Comparison of ENCODE assay signal across 20 cellular contexts in the genomic region with DNA sequence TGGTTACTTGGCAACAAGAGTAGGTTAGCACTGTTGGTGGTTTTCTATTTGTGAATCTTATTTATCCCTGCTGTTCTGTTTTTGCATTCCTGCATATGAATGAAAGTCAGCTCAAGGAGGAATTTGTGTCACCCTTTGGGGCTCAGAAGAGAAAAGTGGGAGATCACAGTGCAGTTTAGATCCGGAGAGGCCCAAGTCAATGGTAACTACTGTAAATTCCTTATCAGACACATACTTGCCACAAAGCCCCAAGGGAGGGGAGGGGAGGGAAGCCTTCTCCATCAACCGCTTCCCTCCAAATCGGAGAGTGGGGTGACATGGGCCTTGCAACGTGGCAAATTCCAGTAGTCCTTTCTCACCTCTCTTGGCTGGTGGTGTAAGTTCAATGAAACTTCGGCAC. TPM values are rescaled to one million over a fixed set of nuclear protein-coding genes. Genes with fewer than 3 reads are reported as not detected.
A peak's percentile ranks its signal among the peaks of the same experiment; 100 is the strongest.
DNase-seq lines count a peak whose midpoint lies in the region; ATAC-seq, FAIRE-seq and TF ChIP-seq lines count a peak whose summit lies in the region.
"Had no signal": no experiment of that assay in that cellular context is flagged by ENCODE, and none has a peak within 500 bp of the region (broad histone marks: within the 10 kb centered on the region; RNA-seq: fewer than 3 reads in every experiment).

No MANE protein-coding gene starts in this region.

- peak overlapping the region; percentile 100 for H2BK12ac ChIP-seq in H1 (ENCODE audit: low read depth, low read length)

- no peak overlapping the region for H3K27ac Mint-ChIP-seq in stimulated activated naive B cell treated with anti-CD40 and anti-IgM and Interleukin-4, amounts not matched to agents 10 μg/mL and 1 μg/mL and 100 μg/mL, for 72 hours
- H3K27ac Mint-ChIP-seq: CD14-positive monocyte had no signal

- peak overlapping the region; percentile 75 for H4K91ac ChIP-seq in H1 (replicated peaks; ENCODE audit: insufficient read length, low read length)

- peak overlapping the region; percentile 66 for H4K5ac ChIP-seq in H1 (ENCODE audit: insufficient read length, low read depth, low read length)

- H3K18ac ChIP-seq in H1 (ENCODE audit: extremely low read depth, low read length) = peak overlapping the region; percentile 96

- peak; percentile 97 for FAIRE-seq in H1 (lab: Jason Lieb, UNC)

- ATAC-seq in stimulated activated naive B cell treated with anti-CD40 and anti-IgM and Interleukin-4, amounts not matched to agents 10 μg/mL and 1 μg/mL and 100 μg/mL, for 72 hours (replicated peaks) = no peak
- ATAC-seq: SK-N-SH treated with all-trans-retinoic acid at 6 μM for 48 hours had no signal

- TF ChIP-seq RAD21 in H1 (IDR thresholded peaks at IDR 0.05 in 1 of 2, conservative IDR thresholded peaks at IDR 0.05 in 1 of 2; ENCODE audit: low read depth in 2 of 2, low read length in 2 of 2) = peak in 1 of 2 experiments; percentile 3; a peak in 1 of 4 replicates

- no peak overlapping the region for H3K14ac ChIP-seq in H1 (ENCODE audit: insufficient read length)

- no peaks in the 10 kb centered on the region for H3K9me3 Mint-ChIP-seq in stimulated activated naive B cell treated with anti-CD40 and anti-IgM and Interleukin-4, amounts not matched to agents 10 μg/mL and 1 μg/mL and 100 μg/mL, for 72 hours

- peaks cover 0 to 4% of the 10 kb centered on the region in 2 donors for H3K27me3 Mint-ChIP-seq in stimulated activated naive B cell treated with anti-CD40 and anti-IgM and Interleukin-4, amounts not matched to agents 10 μg/mL and 1 μg/mL and 100 μg/mL, for 72 hours

- no peak overlapping the region for H3K4me3 Mint-ChIP-seq in stimulated activated naive B cell treated with anti-CD40 and anti-IgM and Interleukin-4, amounts not matched to agents 10 μg/mL and 1 μg/mL and 100 μg/mL, for 72 hours
- H3K4me3 Mint-ChIP-seq: CD14-positive monocyte had no signal

- H3K23me2 ChIP-seq in H1 (ENCODE audit: low read depth, low read length) = no peaks in the 10 kb centered on the region; the same call in 1 of the 2 replicates

- no peak overlapping the region for H3K56ac ChIP-seq in H1 (replicated peaks; ENCODE audit: insufficient read length, low read depth, low read length)

- peak overlapping the region; percentile 98 for H2BK5ac ChIP-seq in H1 (ENCODE audit: low read depth, low read length)

- H2BK15ac ChIP-seq in H1 (ENCODE audit: low read length) = peak overlapping the region; percentile 98

- no peak overlapping the region for H3K23ac ChIP-seq in H1 (ENCODE audit: insufficient read length)

- H4K8ac ChIP-seq in H1 (ENCODE audit: extremely low read depth, insufficient read depth, low read length) = no peak overlapping the region

- H3K9me3 ChIP-seq in HUES6 (ENCODE audit: control insufficient read depth, insufficient read depth, low read depth, low read length) = no peaks in the 10 kb centered on the region
- H3K9me3 ChIP-seq in H1 (ENCODE audit: insufficient read depth in 2 of 2, low read depth in 1 of 2, low read length in 1 of 2) = no peaks in the 10 kb centered on the region
- H3K9me3 ChIP-seq in iPS-18a (ENCODE audit: control insufficient read depth, low read depth, low read length) = no peaks in the 10 kb centered on the region

- H3K4me3 ChIP-seq in HUES6 (ENCODE audit: low read depth, low read length) = no peak overlapping the region; the same call in 1 of the 2 replicates
- H3K4me3 ChIP-seq in H1 (ENCODE audit: extremely low read depth in 1 of 4, insufficient read depth in 2 of 4, low read depth in 3 of 4, low read length in 4 of 4) = peak overlapping the region in 3 of 4 experiments; percentile 10 to 44 (median 33); a peak in 6 of 8 replicates
- peak overlapping the region; percentile 29 for H3K4me3 ChIP-seq in iPS-18a (ENCODE audit: low read length)
- H3K4me3 ChIP-seq: GM23248 had no signal

- TF ChIP-seq POLR2A in H1 (IDR thresholded peaks at IDR 0.05; ENCODE audit: control extremely low read depth in 1 of 2, low read depth in 2 of 2, low read length in 2 of 2) = peak; percentile 22 to 67

- 9% methylated on average over 5 of the region's 5 CpGs; no CpG with 5 or more reads in 1 of the 2 experiments for WGBS in H1 (ENCODE audit: extremely low coverage in 1 of 2, insufficient coverage in 1 of 2, insufficient read length in 1 of 2, insufficient replicate concordance in 2 of 2, low coverage in 1 of 2, low lambda C conversion rate in 2 of 2, missing lambda C conversion rate in 1 of 2), 2 experiments

- H3K36me3 ChIP-seq in HUES6 (ENCODE audit: control insufficient read depth, insufficient read depth, low read length) = peaks cover 6% of the 10 kb centered on the region
- peaks cover 0 to 6% (median 1%) of the 10 kb centered on the region in 4 experiments; a peak in 3 of 8 replicates for H3K36me3 ChIP-seq in H1 (ENCODE audit: control insufficient read depth in 2 of 4, insufficient read depth in 4 of 4, low read length in 3 of 4)
- no peaks in the 10 kb centered on the region for H3K36me3 ChIP-seq in iPS-18a (ENCODE audit: control insufficient read depth, low read depth, low read length)

- no peaks in the 10 kb centered on the region for H3K79me2 ChIP-seq in H1 (ENCODE audit: control insufficient read depth in 1 of 2, insufficient read depth in 2 of 2, low read length in 2 of 2)

- H3K4me1 ChIP-seq in HUES6 (ENCODE audit: control insufficient read depth, insufficient read depth, low read length) (peaks cover 42% of the 10 kb centered on the region), H1 (replicated peaks in 1 of 4; ENCODE audit: control insufficient read depth in 3 of 4, insufficient read depth in 4 of 4, low read length in 3 of 4) (peaks cover 20 to 31% (median 26%) of the 10 kb centered on the region in 4 experiments), iPS-18a (ENCODE audit: control insufficient read depth, low read depth, low read length) (peaks cover 34% of the 10 kb centered on the region)

- H3K27ac ChIP-seq in HUES6 (ENCODE audit: low read depth, low read length) (peak overlapping the region; percentile 67), H1 (ENCODE audit: low read depth, low read length) (peak overlapping the region; percentile 93), iPS-18a (ENCODE audit: low read length) (peak overlapping the region; percentile 43)
- H3K27ac ChIP-seq: GM23248 had no signal

- H3K4me2 ChIP-seq in H1 (ENCODE audit: insufficient read depth in 1 of 2, low read depth in 2 of 2, low read length in 2 of 2) = peak overlapping the region; percentile 61 to 70

- H3K27me3 ChIP-seq in HUES6 (ENCODE audit: control insufficient read depth, insufficient read depth, low read length) (no peaks in the 10 kb centered on the region), H1 (replicated peaks in 1 of 4; ENCODE audit: control insufficient read depth in 3 of 4, extremely low read depth in 1 of 4, insufficient read depth in 3 of 4, low read length in 3 of 4) (no peaks in the 10 kb centered on the region), iPS-18a (ENCODE audit: control insufficient read depth, insufficient read depth, low read length) (no peaks in the 10 kb centered on the region)

- POLR2A ChIA-PET in H1 (lab: Charles Lee; ENCODE audit: partially characterized antibody) = interaction anchor here (0.6 to 4.9 kb wide), 22 partner anchors 9 to 234 kb away, joined by 3 to 44 read pairs (median 4); partner anchors contain the start of genes FAM234B and GSG1

- peak; percentile 39 to 65 for DNase-seq in H1 (ENCODE audit: low read depth in 1 of 2, low spot score in 2 of 2)
- no peak for DNase-seq in NCI-H1436 treated with DMSO at 0.1 percent for 48 hours (lab: John Stamatoyannopoulos, UW)
- no peak for DNase-seq in stimulated activated naive B cell treated with anti-CD40 and anti-IgM and Interleukin-4, amounts not matched to agents 10 μg/mL and 1 μg/mL and 100 μg/mL, for 72 hours
- no peak for DNase-seq in GDM1 (lab: John Stamatoyannopoulos, UW)
- no peak for DNase-seq in activated CD4-positive, alpha-beta T cell treated with anti-CD3 and anti-CD28 coated beads for 48 hours
- DNase-seq: ACHN; DMS79 treated with DMSO at 0.1 percent for 48 hours; GM23248; KG1; NCI-H1105 treated with DMSO at 0.1 percent for 48 hours; NCI-H1694 treated with DMSO at 0.1 percent for 48 hours; NCI-H510A; NCI-H748 treated with DMSO at 0.1 percent for 48 hours; NK-92 treated with Interleukin-12 subunit alpha and Interleukin-12 subunit beta, amount 100 ng/mL, for 24 hours; SHP77 had no signal

- peak overlapping the region; percentile 100 for H2BK20ac ChIP-seq in H1 (ENCODE audit: low read length)

- TF ChIP-seq CTCF in H1 (IDR thresholded peaks at IDR 0.05; ENCODE audit: control extremely low read depth in 1 of 3, insufficient read depth in 1 of 3, low read depth in 1 of 3, low read length in 3 of 3) = no peak

- CTCF ChIA-PET in H1 (lab: Charles Lee; ENCODE audit: partially characterized antibody) = interaction anchor here (0.7 to 5.7 kb wide), 14 partner anchors 9 to 172 kb away, joined by 3 to 39 read pairs (median 5); no protein-coding TSS in a partner anchor

- H3K9ac ChIP-seq in HUES6 (ENCODE audit: low read length) (no peak overlapping the region), H1 (replicated peaks in 1 of 4; ENCODE audit: extremely low read depth in 1 of 4, low read depth in 3 of 4, low read length in 3 of 4) (peak overlapping the region in 3 of 4 experiments; percentile 25 to 60 (median 46); a peak in 4 of 7 replicates), iPS-18a (ENCODE audit: low read length) (peak overlapping the region; percentile 20)
- H3K9ac ChIP-seq: GM23248 had no signal

- H3K4me1 Mint-ChIP-seq in stimulated activated naive B cell treated with anti-CD40 and anti-IgM and Interleukin-4, amounts not matched to agents 10 μg/mL and 1 μg/mL and 100 μg/mL, for 72 hours = peaks cover 47 to 69% of the 10 kb centered on the region in 2 donors

- H3K36me3 Mint-ChIP-seq in stimulated activated naive B cell treated with anti-CD40 and anti-IgM and Interleukin-4, amounts not matched to agents 10 μg/mL and 1 μg/mL and 100 μg/mL, for 72 hours = peaks cover 16 to 22% of the 10 kb centered on the region in 2 donors

- peak in 1 of 2 experiments; percentile 94; a peak in 1 of 3 replicates for TF ChIP-seq EP300 in H1 (IDR thresholded peaks at IDR 0.05; ENCODE audit: borderline replicate concordance in 1 of 2, low read depth in 2 of 2, low read length in 2 of 2)

- H2AFZ ChIP-seq in H1 (ENCODE audit: low read length) = no peak overlapping the region
- H2AFZ ChIP-seq: GM23248 had no signal

- no peak overlapping the region for H3K4ac ChIP-seq in H1 (replicated peaks; ENCODE audit: insufficient read length, low read depth, low read length)

- peak overlapping the region; percentile 99 for H2AK5ac ChIP-seq in H1 (ENCODE audit: low read depth, low read length)

- peak overlapping the region; percentile 97 for H2BK120ac ChIP-seq in H1 (replicated peaks; ENCODE audit: low read depth, low read length)

- H3K79me1 ChIP-seq in H1 (ENCODE audit: low read depth, low read length) = no peaks in the 10 kb centered on the region

- no peaks in the 10 kb centered on the region for H4K20me1 ChIP-seq in H1 (replicated peaks in 1 of 2; ENCODE audit: control insufficient read depth in 1 of 2, insufficient read depth in 2 of 2, low read length in 2 of 2)

RNA-seq across cellular contexts. Expression of gene GSG1, which starts 15.0 kb away (rescaled TPM):
- total RNA-seq in H1 (2021; fragmentation: NEBNext Ultra II Directional; extraction: Animal tissue kit (Norgen Biotek cat#: 25700)) = 0.89 and 1.3 TPM in 2 replicates
- 1.3 and 1.4 TPM in 2 replicates for polyA plus RNA-seq in H1 (2011; rRNA removed)
- polyA plus RNA-seq in H1 (2011; cell fraction: cytosol; rRNA removed) = 1.1 TPM
- polyA plus RNA-seq in H1 (2011; cell fraction: nucleus; rRNA removed) = 0.91 TPM
- 0.88 to 1.2 TPM (median 1.0 TPM) in 4 replicates for polyA plus RNA-seq in H1 (2012, experiment 1 of 2)
- 0.41 TPM for polyA plus RNA-seq in H1 (2012, experiment 2 of 2)
- polyA plus RNA-seq in H1 (2013, experiment 1 of 2) = 0.51 TPM
- 0.63 TPM for polyA plus RNA-seq in H1 (2013, experiment 2 of 2)
- polyA minus RNA-seq in H1 (2011; rRNA and poly(A)+ RNA removed) = 0.73 and 1.1 TPM in 2 replicates
- polyA minus RNA-seq in H1 (2011; cell fraction: cytosol; rRNA and poly(A)+ RNA removed) = 0.95 TPM
- 1.00 TPM for polyA minus RNA-seq in H1 (2011; cell fraction: nucleus; rRNA and poly(A)+ RNA removed)
- total RNA-seq: RPMI7951 had no signal
- polyA plus RNA-seq: CD14-positive monocyte had no signal

RNA-seq across cellular contexts. Expression of gene FAM234B, which starts 44.3 kb away (rescaled TPM):
- total RNA-seq in H1 (2021; fragmentation: NEBNext Ultra II Directional; extraction: Animal tissue kit (Norgen Biotek cat#: 25700)) = 26.1 and 29.1 TPM in 2 replicates
- 10.6 and 12.5 TPM in 2 replicates for polyA plus RNA-seq in H1 (2011; rRNA removed)
- polyA plus RNA-seq in H1 (2011; cell fraction: cytosol; rRNA removed) = 14.3 TPM
- 14.0 TPM for polyA plus RNA-seq in H1 (2011; cell fraction: nucleus; rRNA removed)
- 17.3 to 20.9 TPM (median 20.0 TPM) in 4 replicates for polyA plus RNA-seq in H1 (2012, experiment 1 of 2)
- polyA plus RNA-seq in H1 (2012, experiment 2 of 2) = 3.6 TPM
- polyA plus RNA-seq in H1 (2013, experiment 1 of 2) = 23.6 TPM
- 21.9 TPM for polyA plus RNA-seq in H1 (2013, experiment 2 of 2)
- polyA minus RNA-seq in H1 (2011; rRNA and poly(A)+ RNA removed) = 72.0 and 78.7 TPM in 2 replicates
- polyA minus RNA-seq in H1 (2011; cell fraction: cytosol; rRNA and poly(A)+ RNA removed) = 24.0 TPM
- 35.1 TPM for polyA minus RNA-seq in H1 (2011; cell fraction: nucleus; rRNA and poly(A)+ RNA removed)

Comparison
In these comparisons a context has a peak if more than half of its experiments do, and no peak if none do; other contexts are left out.
1. H3K27ac ChIP-seq: peak in every context shown above with its lines; median percentile 93 in H1; 67 in HUES6; 43 in iPS-18a.
2. DNase-seq: peak in H1 (2 of 2); none in NCI-H1436 treated with DMSO at 0.1 percent for 48 hours (single experiment), stimulated activated naive B cell treated with anti-CD40 and anti-IgM and Interleukin-4, amounts not matched to agents 10 μg/mL and 1 μg/mL and 100 μg/mL, for 72 hours (single experiment), GDM1 (single experiment) and activated CD4-positive, alpha-beta T cell treated with anti-CD3 and anti-CD28 coated beads for 48 hours (single experiment).